ENCODE assay signal across 9 cellular contexts in the genomic region with DNA sequence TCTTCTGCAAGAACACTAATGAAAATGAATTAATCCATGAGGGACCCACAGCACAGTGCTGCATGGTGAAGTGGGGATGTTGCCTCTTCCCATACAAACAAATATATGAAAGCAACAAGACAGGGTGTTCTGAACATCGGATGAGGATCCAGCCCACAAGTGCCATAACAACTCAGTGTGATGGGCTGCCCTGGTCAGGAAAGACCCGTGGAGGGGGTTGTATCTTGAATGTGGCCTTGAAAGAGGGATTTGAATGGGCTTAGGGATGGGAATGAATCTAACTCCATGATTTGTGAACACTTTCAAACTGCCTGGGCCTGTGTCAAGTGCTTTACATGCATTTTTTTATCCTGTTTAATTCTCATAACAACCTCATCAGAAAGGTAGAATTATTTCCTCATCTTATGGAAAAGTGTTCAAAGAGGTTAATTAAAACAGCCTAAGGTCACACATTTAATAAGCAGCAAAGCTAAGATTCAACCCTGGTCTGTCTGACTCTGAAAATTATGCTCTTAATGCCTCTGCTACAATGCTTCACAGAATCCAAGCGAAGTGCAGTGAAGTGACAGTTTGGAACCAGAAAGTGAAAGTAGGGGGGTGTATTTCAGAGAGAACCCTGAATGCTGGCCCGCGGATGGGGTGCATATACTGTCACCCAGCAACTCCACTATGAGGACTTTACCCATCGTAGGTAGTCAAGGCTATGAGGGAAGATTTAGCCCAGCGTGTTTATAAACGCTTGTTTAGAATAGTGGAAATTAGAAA.
DNase-seq lines count a peak whose midpoint lies in the region; TF ChIP-seq lines count a peak whose summit lies in the region.
"Had no signal": no experiment of that assay in that cellular context is flagged by ENCODE, and none has a peak within 500 bp of the region (broad histone marks: within the 10 kb centered on the region; RNA-seq: fewer than 3 reads in every experiment).

No MANE protein-coding gene starts in this region.

- H3K27ac ChIP-seq in colonic mucosa (no peak overlapping the region), prostate gland (no peak overlapping the region)

- H3K4me3 Mint-ChIP-seq in IgD-negative memory B cell, result peak overlapping the region; percentile 19 to 85 (median 80)
- peak overlapping the region; percentile 25 for H3K4me3 Mint-ChIP-seq in stimulated activated naive CD8-positive, alpha-beta T cell treated with anti-CD3 and anti-CD28 coated beads, Interleukin-15, Interleukin-2, amounts not matched to agents 100 ng/mL and 50 ng/mL, for 24 hours

- 75% methylated on average over 8 of the region's 8 CpGs for WGBS in prostate gland

- H3K4me1 ChIP-seq in endocrine pancreas (ENCODE audit: control insufficient read depth, insufficient read depth, low read length) (no peaks in the 10 kb centered on the region), colonic mucosa (no peaks in the 10 kb centered on the region), prostate gland (replicated peaks) (no peaks in the 10 kb centered on the region)

- peaks cover 4% of the 10 kb centered on the region for H3K27me3 Mint-ChIP-seq in IgD-negative memory B cell
- no peaks in the 10 kb centered on the region for H3K27me3 Mint-ChIP-seq in stimulated activated naive CD8-positive, alpha-beta T cell treated with anti-CD3 and anti-CD28 coated beads, Interleukin-15, Interleukin-2, amounts not matched to agents 100 ng/mL and 50 ng/mL, for 24 hours

- intact Hi-C loops in colonic mucosa (cut with DNase I) (no loop called here), prostate gland (cut with DNase I) (no loop called here)

- TF ChIP-seq CTCF in colonic mucosa (IDR thresholded peaks at IDR 0.05), result no peak
- no peak for TF ChIP-seq CTCF in prostate gland (IDR thresholded peaks at IDR 0.05)

- H3K27me3 ChIP-seq in endocrine pancreas (ENCODE audit: control insufficient read depth, insufficient read depth, low read length) (no peaks in the 10 kb centered on the region), colonic mucosa (no peaks in the 10 kb centered on the region), prostate gland (replicated peaks; ENCODE audit: insufficient read depth) (no peaks in the 10 kb centered on the region)

- peaks cover 0 to 6% (median 2%) of the 10 kb centered on the region in 3 donors for H3K9me3 Mint-ChIP-seq in IgD-negative memory B cell
- no peaks in the 10 kb centered on the region for H3K9me3 Mint-ChIP-seq in stimulated activated naive CD8-positive, alpha-beta T cell treated with anti-CD3 and anti-CD28 coated beads, Interleukin-15, Interleukin-2, amounts not matched to agents 100 ng/mL and 50 ng/mL, for 24 hours

- peak; percentile 52 for DNase-seq in activated CD8-positive, alpha-beta memory T cell treated with anti-CD3 and anti-CD28 coated beads, Interleukin-2, amount 50 U/mL, for 48 hours
- DNase-seq in activated CD8-positive, alpha-beta memory T cell treated with anti-CD3 and anti-CD28 coated beads, Interleukin-2, amount 50 U/mL, for 4 hours, result no peak
- DNase-seq in SKM-1 (lab: John Stamatoyannopoulos, UW; ENCODE audit: unreplicated experiment), result no peak
- no peak for DNase-seq in colonic mucosa
- no peak for DNase-seq in prostate gland (ENCODE audit: low spot score)

- peak overlapping the region in 1 of 3 donors; percentile 73 for H3K27ac Mint-ChIP-seq in IgD-negative memory B cell
- peak overlapping the region; percentile 59 for H3K27ac Mint-ChIP-seq in stimulated activated naive CD8-positive, alpha-beta T cell treated with anti-CD3 and anti-CD28 coated beads, Interleukin-15, Interleukin-2, amounts not matched to agents 100 ng/mL and 50 ng/mL, for 24 hours

- no peak for TF ChIP-seq POLR2A in prostate gland (IDR thresholded peaks at IDR 0.05)

- H3K9ac ChIP-seq in endocrine pancreas (ENCODE audit: control insufficient read depth, insufficient read depth, low read length) (no peak overlapping the region), colonic mucosa (ENCODE audit: low read depth in 2 of 2, low read length in 2 of 2) (no peak overlapping the region)

- H3K36me3 ChIP-seq in endocrine pancreas (ENCODE audit: control insufficient read depth, insufficient read depth, low read length), result no peaks in the 10 kb centered on the region
- no peaks in the 10 kb centered on the region for H3K36me3 ChIP-seq in colonic mucosa
- no peaks in the 10 kb centered on the region for H3K36me3 ChIP-seq in prostate gland

- H3K4me3 ChIP-seq in endocrine pancreas (ENCODE audit: control insufficient read depth, insufficient read depth, low read length) (peak overlapping the region; percentile 7), colonic mucosa (no peak overlapping the region), prostate gland (no peak overlapping the region)
- H3K4me3 ChIP-seq: lung had no signal

- peaks cover 2% of the 10 kb centered on the region for H3K36me3 Mint-ChIP-seq in IgD-negative memory B cell
- peaks cover 4% of the 10 kb centered on the region for H3K36me3 Mint-ChIP-seq in stimulated activated naive CD8-positive, alpha-beta T cell treated with anti-CD3 and anti-CD28 coated beads, Interleukin-15, Interleukin-2, amounts not matched to agents 100 ng/mL and 50 ng/mL, for 24 hours (ENCODE audit: low read depth)

- peaks cover 23 to 26% (median 26%) of the 10 kb centered on the region in 3 donors for H3K4me1 Mint-ChIP-seq in IgD-negative memory B cell
- peaks cover 81% of the 10 kb centered on the region for H3K4me1 Mint-ChIP-seq in stimulated activated naive CD8-positive, alpha-beta T cell treated with anti-CD3 and anti-CD28 coated beads, Interleukin-15, Interleukin-2, amounts not matched to agents 100 ng/mL and 50 ng/mL, for 24 hours (ENCODE audit: low read depth)

- H3K9me3 ChIP-seq in endocrine pancreas (ENCODE audit: control insufficient read depth, low read length) (no peaks in the 10 kb centered on the region), colonic mucosa (no peaks in the 10 kb centered on the region), prostate gland (no peaks in the 10 kb centered on the region)
